In genomic region chr18:48163184-48164095, GRCh38 we compare ENCODE assay signal across 18 cellular contexts.
A peak's percentile ranks its signal among the peaks of the same experiment; 100 is the strongest.
DNase-seq lines count a peak whose midpoint lies in the region; ATAC-seq and TF ChIP-seq lines count a peak whose summit lies in the region.
"Had no signal": no experiment of that assay in that cellular context is flagged by ENCODE, and none has a peak within 500 bp of the region (broad histone marks: within the 10 kb centered on the region; RNA-seq: fewer than 3 reads in every experiment).

No MANE protein-coding gene starts in this region.

- no peak for TF ChIP-seq RAD21 in SK-N-SH (IDR thresholded peaks at IDR 0.05; ENCODE audit: low read length)

- no peak overlapping the region for H3K9ac ChIP-seq in SK-N-SH
- H3K9ac ChIP-seq in mucosa of rectum (ENCODE audit: low read depth in 1 of 2, low read length in 2 of 2) = no peak overlapping the region
- H3K9ac ChIP-seq: BLaER1 had no signal

- peak overlapping the region in 1 of 2 experiments; percentile 92; a peak in 2 of 4 replicates for H3K27ac ChIP-seq in SK-N-SH (ENCODE audit: low read depth in 2 of 2, low read length in 1 of 2)
- peak overlapping the region; percentile 23 for H3K27ac ChIP-seq in WERI-Rb-1
- peak overlapping the region; percentile 94 to 97 for H3K27ac ChIP-seq in mucosa of rectum (ENCODE audit: low read depth in 2 of 2, low read length in 2 of 2)
- peak overlapping the region in 4 of 5 donors; percentile 89 to 94 (median 92) for H3K27ac ChIP-seq in stomach
- H3K27ac ChIP-seq: BLaER1, SJSA1 had no signal

- H3K4me3 ChIP-seq in SK-N-SH (ENCODE audit: low read depth in 2 of 2, low read length in 1 of 2) = no peak overlapping the region
- H3K4me3 ChIP-seq in WERI-Rb-1 (ENCODE audit: low read depth, low read length) = no peak overlapping the region
- H3K4me3 ChIP-seq in mucosa of rectum (ENCODE audit: low read length in 2 of 2) = no peak overlapping the region
- H3K4me3 ChIP-seq in stomach = no peak overlapping the region
- H3K4me3 ChIP-seq: BLaER1, ovary, SJSA1 had no signal

- ATAC-seq in SK-N-SH treated with all-trans-retinoic acid at 6 μM for 48 hours (no peak), HG02885 (IDR thresholded peaks at IDR 0.05; ENCODE audit: poor library complexity, unreplicated experiment) (no peak)
- ATAC-seq: activated naive CD8-positive, alpha-beta T cell treated with anti-CD3 and anti-CD28 coated beads, Interleukin-2, amount 50 U/mL, for 24 hours; effector memory CD8-positive, alpha-beta T cell; PC-3 had no signal

- TF ChIP-seq EP300 in SK-N-SH (IDR thresholded peaks at IDR 0.05; ENCODE audit: borderline replicate concordance in 1 of 2, low read depth in 1 of 2, low read length in 1 of 2) (no peak), stomach (IDR thresholded peaks at IDR 0.05) (no peak)

- intact Hi-C loops in stomach (cut with DNase I; ENCODE audit: low total_unique reads) = no loop called here

- 51% methylated on average over 4 of the region's 4 CpGs for WGBS in SK-N-SH (ENCODE audit: low lambda C conversion rate)
- 71 to 86% (median 73%) methylated on average over 4 of the region's 4 CpGs for WGBS in stomach, 5 donors

- no peaks in the 10 kb centered on the region for H3K79me2 ChIP-seq in SK-N-SH (ENCODE audit: insufficient read depth)

- H3K9me3 ChIP-seq in SK-N-SH = no peaks in the 10 kb centered on the region
- no peaks in the 10 kb centered on the region for H3K9me3 ChIP-seq in WERI-Rb-1 (ENCODE audit: severe bottlenecking)
- H3K9me3 ChIP-seq in mucosa of rectum (ENCODE audit: control insufficient read depth in 2 of 2, low read length in 2 of 2) = no peaks in the 10 kb centered on the region
- H3K9me3 ChIP-seq in stomach = no peaks in the 10 kb centered on the region
- H3K9me3 ChIP-seq: BLaER1, ovary, SJSA1 had no signal

- H3K9me2 ChIP-seq in SK-N-SH = no peaks in the 10 kb centered on the region

- TF ChIP-seq POLR2A in stomach (IDR thresholded peaks at IDR 0.05) = no peak

- no peaks in the 10 kb centered on the region for H4K20me1 ChIP-seq in SK-N-SH (ENCODE audit: insufficient read depth)
- H4K20me1 ChIP-seq: BLaER1 had no signal

- H3K4me2 ChIP-seq in SK-N-SH = no peak overlapping the region
- H3K4me2 ChIP-seq: BLaER1 had no signal

- H3K27me3 ChIP-seq in SK-N-SH (ENCODE audit: insufficient read depth) (peaks cover 3% of the 10 kb centered on the region), WERI-Rb-1 (ENCODE audit: insufficient read depth, low read depth, severe bottlenecking) (no peaks in the 10 kb centered on the region), mucosa of rectum (ENCODE audit: control insufficient read depth in 2 of 2, insufficient read depth in 2 of 2, low read length in 2 of 2) (no peaks in the 10 kb centered on the region), stomach (no peaks in the 10 kb centered on the region)
- H3K27me3 ChIP-seq: ovary had no signal

- no peak for TF ChIP-seq CTCF in SK-N-SH (IDR thresholded peaks at IDR 0.05)
- no peak for TF ChIP-seq CTCF in WERI-Rb-1 (IDR thresholded peaks at IDR 0.05; ENCODE audit: low read depth, low read length)
- TF ChIP-seq CTCF in stomach (IDR thresholded peaks at IDR 0.05) = no peak

- H3K4me1 ChIP-seq in SK-N-SH (ENCODE audit: control insufficient read depth in 1 of 2, insufficient read depth in 2 of 2, low read depth in 1 of 2, low read length in 1 of 2) = peaks cover 0 to 69% of the 10 kb centered on the region in 2 experiments; a peak in 2 of 4 replicates
- H3K4me1 ChIP-seq in mucosa of rectum (ENCODE audit: control insufficient read depth in 2 of 2, insufficient read depth in 2 of 2, low read length in 2 of 2) = peaks cover 48 to 64% of the 10 kb centered on the region in 2 donors
- H3K4me1 ChIP-seq in stomach = peaks cover 52 to 88% (median 75%) of the 10 kb centered on the region in 4 donors

- H3K36me3 ChIP-seq in SK-N-SH (replicated peaks in 1 of 2; ENCODE audit: control insufficient read depth in 1 of 2, insufficient read depth in 2 of 2, low read length in 1 of 2) = no peaks in the 10 kb centered on the region
- H3K36me3 ChIP-seq in WERI-Rb-1 = no peaks in the 10 kb centered on the region
- no peaks in the 10 kb centered on the region for H3K36me3 ChIP-seq in mucosa of rectum (ENCODE audit: control insufficient read depth in 2 of 2, insufficient read depth in 2 of 2, low read length in 2 of 2)
- no peaks in the 10 kb centered on the region for H3K36me3 ChIP-seq in stomach
- H3K36me3 ChIP-seq: BLaER1, ovary, SJSA1 had no signal

- no peak overlapping the region for H2AFZ ChIP-seq in SK-N-SH (ENCODE audit: low read depth)

- CTCF ChIA-PET in SK-N-SH (lab: Yijun Ruan, JAX) = interaction anchor here (0.9 to 5.0 kb wide), 10 partner anchors 9 to 138 kb away, joined by 3 to 15 read pairs (median 5); no protein-coding TSS in a partner anchor

- no peaks in the 10 kb centered on the region for H3F3A ChIP-seq in SK-N-SH (replicated peaks; ENCODE audit: insufficient read depth)

- POLR2A ChIA-PET in SK-N-SH (lab: Yijun Ruan, JAX) = interaction anchor here (1.5 to 3.8 kb wide), 3 partner anchors 24 to 129 kb away, joined by 6 to 28 read pairs (median 13); no protein-coding TSS in a partner anchor

- DNase-seq in SK-N-SH = no peak
- peak; percentile 61 for DNase-seq in WERI-Rb-1
- DNase-seq in stomach = no peak
- no peak for DNase-seq in amygdala (lab: John Stamatoyannopoulos, UW)
- DNase-seq in stimulated activated CD4-positive, alpha-beta T cell treated with anti-CD3 and anti-CD28 coated beads, Interleukin-12 subunit alpha, Interleukin-12 subunit beta, amount 100 ng/mL, for 4 hours = no peak
- DNase-seq: activated CD4-positive, CD25-positive, alpha-beta regulatory T cell treated with anti-CD3 and anti-CD28 coated beads, Interleukin-2, amount 50 U/mL, for 72 hours; activated naive CD8-positive, alpha-beta T cell treated with anti-CD3 and anti-CD28 coated beads, Interleukin-2, amount 50 U/mL, for 24 hours; effector memory CD8-positive, alpha-beta T cell; NCI-H1417 treated with DMSO at 0.1 percent for 48 hours; NCI-H2171; PC-3; stimulated activated CD4-positive, alpha-beta T cell treated with anti-CD3 and anti-CD28 coated beads, Interleukin-4, amount 100 ng/mL, for 1 hour had no signal

TF ChIP-seq in SK-N-SH treated with all-trans-retinoic acid at 6 μM for 48 hours, 23 proteins besides CTCF, POLR2A, EP300 and RAD21:
- 0 out of 2 replicates have a peak, but pooled peaks have one; percentile 5 for TF ChIP-seq TCF4 (CRISPR knock-in tag; IDR thresholded peaks at IDR 0.05; ENCODE audit: borderline replicate concordance)
- no peak for TF ChIP-seq ESRRG (CRISPR knock-in tag; IDR thresholded peaks at IDR 0.05)

TF ChIP-seq in SK-N-SH, 30 proteins besides CTCF, POLR2A, EP300 and RAD21:
- no peak for TF ChIP-seq YY1 (IDR thresholded peaks at IDR 0.05; ENCODE audit: low read depth)
- TF ChIP-seq NRF1 (IDR thresholded peaks at IDR 0.05; ENCODE audit: low read depth, low read length) = no peak
- TF ChIP-seq, protein P1, sequence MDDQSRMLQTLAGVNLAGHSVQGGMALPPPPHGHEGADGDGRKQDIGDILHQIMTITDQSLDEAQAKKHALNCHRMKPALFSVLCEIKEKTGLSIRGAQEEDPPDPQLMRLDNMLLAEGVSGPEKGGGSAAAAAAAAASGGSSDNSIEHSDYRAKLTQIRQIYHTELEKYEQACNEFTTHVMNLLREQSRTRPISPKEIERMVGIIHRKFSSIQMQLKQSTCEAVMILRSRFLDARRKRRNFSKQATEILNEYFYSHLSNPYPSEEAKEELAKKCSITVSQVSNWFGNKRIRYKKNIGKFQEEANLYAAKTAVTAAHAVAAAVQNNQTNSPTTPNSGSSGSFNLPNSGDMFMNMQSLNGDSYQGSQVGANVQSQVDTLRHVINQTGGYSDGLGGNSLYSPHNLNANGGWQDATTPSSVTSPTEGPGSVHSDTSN (IDR thresholded peaks at IDR 0.05) = no peak
- no peak for TF ChIP-seq FOXJ3 (CRISPR knock-in tag; IDR thresholded peaks at IDR 0.05)
- no peak for TF ChIP-seq NFIC (IDR thresholded peaks at IDR 0.05; ENCODE audit: borderline replicate concordance)
- TF ChIP-seq FOXM1 (IDR thresholded peaks at IDR 0.05; ENCODE audit: low read depth) = no peak
- no peak for TF ChIP-seq IRF3 (IDR thresholded peaks at IDR 0.05; ENCODE audit: low read depth, low read length)
